ENCODE assay signal across 8 cellular contexts in genomic region chr1:42420911-42421585, GRCh38. TPM values are rescaled to one million over a fixed set of nuclear protein-coding genes. Genes with fewer than 3 reads are reported as not detected.
DNase-seq lines count a peak whose midpoint lies in the region; ATAC-seq and TF ChIP-seq lines count a peak whose summit lies in the region.

No MANE protein-coding gene starts in this region.

- no peak overlapping the region for H3K4me3 Mint-ChIP-seq in activated CD8-positive, alpha-beta memory T cell treated with anti-CD3 and anti-CD28 coated beads, Interleukin-2, amount 10 ng/mL, durations not matched to agents 7 days and 5 days
- H3K4me3 Mint-ChIP-seq in activated naive CD8-positive, alpha-beta T cell treated with anti-CD3 and anti-CD28 coated beads for 36 hours, result no peak overlapping the region

- no peak overlapping the region for H2AK5ac ChIP-seq in mesenchymal stem cell (ENCODE audit: low read length, severe bottlenecking)

- ATAC-seq in HG02852 (IDR thresholded peaks at IDR 0.05; ENCODE audit: unreplicated experiment), result no peak
- ATAC-seq in activated CD8-positive, alpha-beta memory T cell treated with anti-CD3 and anti-CD28 coated beads, Interleukin-2, amount 10 ng/mL, durations not matched to agents 7 days and 5 days, result no peak

- H4K8ac ChIP-seq in mesenchymal stem cell (ENCODE audit: low read length), result no peak overlapping the region

- no peak overlapping the region for H2BK5ac ChIP-seq in mesenchymal stem cell (ENCODE audit: low read depth, low read length, poor library complexity, severe bottlenecking)

- in situ Hi-C loops in brain microvascular endothelial cell (cut with HindIII; ENCODE audit: low pct_ligation_motif_present, low sequenced_read_pairs), result no loop called here

- H3K4me3 ChIP-seq in brain microvascular endothelial cell (ENCODE audit: low read depth, low read length), result no peak overlapping the region
- H3K4me3 ChIP-seq in mesenchymal stem cell (ENCODE audit: insufficient read depth in 1 of 2, low read depth in 1 of 2, low read length in 2 of 2), result peak overlapping the region in 1 of 2 experiments; percentile 8

- H4K91ac ChIP-seq in mesenchymal stem cell (ENCODE audit: low read length), result no peak overlapping the region

- no peak overlapping the region for H3K14ac ChIP-seq in mesenchymal stem cell (ENCODE audit: low read length in 2 of 2)

- no peak overlapping the region for H2AFZ ChIP-seq in mesenchymal stem cell (ENCODE audit: low read depth, low read length)

- H3K36me3 ChIP-seq in brain microvascular endothelial cell (replicated peaks) (no peaks in the 10 kb centered on the region), mesenchymal stem cell (ENCODE audit: control insufficient read depth in 1 of 2, insufficient read depth in 2 of 2, low read depth in 1 of 2, low read length in 2 of 2) (no peaks in the 10 kb centered on the region)

- H3K23ac ChIP-seq in mesenchymal stem cell (ENCODE audit: low read length in 2 of 2), result no peak overlapping the region

- peak; percentile 60 for DNase-seq in AG20443 (ENCODE audit: low spot score)
- DNase-seq in NCI-H2029 (lab: John Stamatoyannopoulos, UW), result peak; percentile 99
- peak; percentile 28 for DNase-seq in brain microvascular endothelial cell
- peak; percentile 29 for DNase-seq in mesenchymal stem cell
- DNase-seq in SKM-1 treated with dmso at 0.1 percent for 144 hours (lab: John Stamatoyannopoulos, UW; ENCODE audit: unreplicated experiment), result no peak
- no peak for DNase-seq in activated CD8-positive, alpha-beta memory T cell treated with anti-CD3 and anti-CD28 coated beads, Interleukin-2, amount 10 ng/mL, durations not matched to agents 7 days and 5 days
- no peak for DNase-seq in activated naive CD8-positive, alpha-beta T cell treated with anti-CD3 and anti-CD28 coated beads for 36 hours

- H3K27me3 ChIP-seq in brain microvascular endothelial cell (replicated peaks), result peaks cover 1% of the 10 kb centered on the region
- H3K27me3 ChIP-seq in mesenchymal stem cell (ENCODE audit: control insufficient read depth in 1 of 2, insufficient read depth in 1 of 2, low read length in 2 of 2), result peaks cover 0 to 35% of the 10 kb centered on the region in 2 experiments

- H3K4me2 ChIP-seq in mesenchymal stem cell (ENCODE audit: low read length, poor library complexity, severe bottlenecking), result no peak overlapping the region

- TF ChIP-seq CTCF in brain microvascular endothelial cell (IDR thresholded peaks at IDR 0.05; ENCODE audit: low read depth, low read length, missing control alignments), result no peak

- no peak overlapping the region for H3K27ac Mint-ChIP-seq in activated CD8-positive, alpha-beta memory T cell treated with anti-CD3 and anti-CD28 coated beads, Interleukin-2, amount 10 ng/mL, durations not matched to agents 7 days and 5 days
- no peak overlapping the region for H3K27ac Mint-ChIP-seq in activated naive CD8-positive, alpha-beta T cell treated with anti-CD3 and anti-CD28 coated beads for 36 hours

- peak overlapping the region; percentile 15 for H3K9ac ChIP-seq in mesenchymal stem cell (ENCODE audit: low read length)

- CTCF ChIA-PET in activated CD8-positive, alpha-beta memory T cell treated with anti-CD3 and anti-CD28 coated beads, Interleukin-2, amount 10 ng/mL, durations not matched to agents 7 days and 5 days (lab: Charles Lee), result interaction anchor here (1.5 kb wide), 1 partner anchor 13 kb away, joined by 3 read pairs; no protein-coding TSS in a partner anchor

- peaks cover 9% of the 10 kb centered on the region for H3K4me1 ChIP-seq in mesenchymal stem cell (ENCODE audit: control insufficient read depth, insufficient read depth, low read depth, low read length)

- no peaks in the 10 kb centered on the region for H3K9me3 Mint-ChIP-seq in activated CD8-positive, alpha-beta memory T cell treated with anti-CD3 and anti-CD28 coated beads, Interleukin-2, amount 10 ng/mL, durations not matched to agents 7 days and 5 days (ENCODE audit: low read depth)
- no peaks in the 10 kb centered on the region for H3K9me3 Mint-ChIP-seq in activated naive CD8-positive, alpha-beta T cell treated with anti-CD3 and anti-CD28 coated beads for 36 hours

- H3K4me1 Mint-ChIP-seq in activated CD8-positive, alpha-beta memory T cell treated with anti-CD3 and anti-CD28 coated beads, Interleukin-2, amount 10 ng/mL, durations not matched to agents 7 days and 5 days, result no peaks in the 10 kb centered on the region
- H3K4me1 Mint-ChIP-seq in activated naive CD8-positive, alpha-beta T cell treated with anti-CD3 and anti-CD28 coated beads for 36 hours, result no peaks in the 10 kb centered on the region

- H3K27me3 Mint-ChIP-seq in activated CD8-positive, alpha-beta memory T cell treated with anti-CD3 and anti-CD28 coated beads, Interleukin-2, amount 10 ng/mL, durations not matched to agents 7 days and 5 days, result peaks cover 3% of the 10 kb centered on the region
- H3K27me3 Mint-ChIP-seq in activated naive CD8-positive, alpha-beta T cell treated with anti-CD3 and anti-CD28 coated beads for 36 hours, result no peaks in the 10 kb centered on the region

- H3K79me1 ChIP-seq in mesenchymal stem cell (replicated peaks; ENCODE audit: low read length, poor library complexity, severe bottlenecking), result no peaks in the 10 kb centered on the region

- no peak overlapping the region for H2BK12ac ChIP-seq in mesenchymal stem cell (ENCODE audit: low read length in 2 of 2)

- H3K27ac ChIP-seq in brain microvascular endothelial cell (no peak overlapping the region), mesenchymal stem cell (ENCODE audit: low read length, poor library complexity, severe bottlenecking) (no peak overlapping the region)

- no peaks in the 10 kb centered on the region for H3K9me3 ChIP-seq in mesenchymal stem cell (ENCODE audit: control insufficient read depth, low read length)

- H3K18ac ChIP-seq in mesenchymal stem cell (ENCODE audit: low read depth in 1 of 2, low read length in 2 of 2), result no peak overlapping the region

- no peak overlapping the region for H2BK15ac ChIP-seq in mesenchymal stem cell (ENCODE audit: low read depth, poor library complexity, severe bottlenecking)

- H3K4ac ChIP-seq in mesenchymal stem cell (ENCODE audit: low read depth in 1 of 2, low read length in 2 of 2), result no peak overlapping the region

- no peaks in the 10 kb centered on the region for H3K36me3 Mint-ChIP-seq in activated CD8-positive, alpha-beta memory T cell treated with anti-CD3 and anti-CD28 coated beads, Interleukin-2, amount 10 ng/mL, durations not matched to agents 7 days and 5 days
- no peaks in the 10 kb centered on the region for H3K36me3 Mint-ChIP-seq in activated naive CD8-positive, alpha-beta T cell treated with anti-CD3 and anti-CD28 coated beads for 36 hours

- no peak overlapping the region for H2BK120ac ChIP-seq in mesenchymal stem cell (ENCODE audit: low read depth, low read length)

- WGBS in mesenchymal stem cell, result 67% methylated on average over 10 of the region's 10 CpGs

RNA-seq across cellular contexts. Expression of gene ZMYND12, which starts 34.8 kb away (rescaled TPM):
- 0.06 TPM for polyA plus RNA-seq in mesenchymal stem cell (2013, experiment 1 of 2)
- polyA plus RNA-seq in mesenchymal stem cell (2013, experiment 2 of 2), result 0.04 TPM
- total RNA-seq in activated CD8-positive, alpha-beta memory T cell treated with anti-CD3 and anti-CD28 coated beads, Interleukin-2, amount 10 ng/mL, durations not matched to agents 7 days and 5 days, result 1 to 10 TPM in 1 of 2 experiments, under 1 TPM in 1; 0.21 to 1.1 TPM
- under 1 TPM; 0.47 to 0.90 TPM for total RNA-seq in activated naive CD8-positive, alpha-beta T cell treated with anti-CD3 and anti-CD28 coated beads for 36 hours

RNA-seq across cellular contexts. Expression of gene PPCS, which starts 35.3 kb away (rescaled TPM):
- polyA plus RNA-seq in mesenchymal stem cell (2013, experiment 1 of 2), result 47.2 TPM
- 48.3 TPM for polyA plus RNA-seq in mesenchymal stem cell (2013, experiment 2 of 2)
- total RNA-seq in activated CD8-positive, alpha-beta memory T cell treated with anti-CD3 and anti-CD28 coated beads, Interleukin-2, amount 10 ng/mL, durations not matched to agents 7 days and 5 days, result 10 to 100 TPM; 32.0 to 40.4 TPM
- total RNA-seq in activated naive CD8-positive, alpha-beta T cell treated with anti-CD3 and anti-CD28 coated beads for 36 hours, result 10 to 100 TPM; 45.9 to 47.5 TPM

RNA-seq across cellular contexts. Expression of gene RIMKLA, which starts 40.5 kb away (rescaled TPM):
- not detected for polyA plus RNA-seq in mesenchymal stem cell (2013, experiment 1 of 2)
- polyA plus RNA-seq in mesenchymal stem cell (2013, experiment 2 of 2), result not detected
- total RNA-seq in activated CD8-positive, alpha-beta memory T cell treated with anti-CD3 and anti-CD28 coated beads, Interleukin-2, amount 10 ng/mL, durations not matched to agents 7 days and 5 days, result 1 to 10 TPM; 1.3 to 1.5 TPM
- 1 to 10 TPM; 6.3 to 8.1 TPM for total RNA-seq in activated naive CD8-positive, alpha-beta T cell treated with anti-CD3 and anti-CD28 coated beads for 36 hours

RNA-seq across cellular contexts. Expression of gene CCDC30, which starts 42.0 kb away (rescaled TPM):
- 1.5 TPM for polyA plus RNA-seq in mesenchymal stem cell (2013, experiment 1 of 2)
- polyA plus RNA-seq in mesenchymal stem cell (2013, experiment 2 of 2), result 2.5 TPM
- total RNA-seq in activated CD8-positive, alpha-beta memory T cell treated with anti-CD3 and anti-CD28 coated beads, Interleukin-2, amount 10 ng/mL, durations not matched to agents 7 days and 5 days, result 1 to 10 TPM; 1.5 to 2.9 TPM
- total RNA-seq in activated naive CD8-positive, alpha-beta T cell treated with anti-CD3 and anti-CD28 coated beads for 36 hours, result 1 to 10 TPM in 1 of 2 experiments, under 1 TPM in 1; 0.72 to 1.0 TPM

Comparison
In these comparisons a context has a peak if more than half of its experiments do, and no peak if none do; other contexts are left out.
1. DNase-seq: peak in AG20443 (single experiment), NCI-H2029 (single experiment), brain microvascular endothelial cell (single experiment) and mesenchymal stem cell (single experiment); none in SKM-1 treated with dmso at 0.1 percent for 144 hours (single experiment), activated CD8-positive, alpha-beta memory T cell treated with anti-CD3 and anti-CD28 coated beads, Interleukin-2, amount 10 ng/mL, durations not matched to agents 7 days and 5 days (single experiment) and activated naive CD8-positive, alpha-beta T cell treated with anti-CD3 and anti-CD28 coated beads for 36 hours (single experiment).